In genomic region chr3:128123538-128124368, GRCh38 we compare ENCODE assay signal across 8 cellular contexts. TPM values are rescaled to one million over a fixed set of nuclear protein-coding genes. Genes with fewer than 3 reads are reported as not detected.
DNase-seq lines count a peak whose midpoint lies in the region; ATAC-seq, FAIRE-seq and TF ChIP-seq lines count a peak whose summit lies in the region.

Gene RUVBL1, minus strand, starts transcription at chr3:128123812. Its CDS starts 88 bp downstream, at chr3:128123724.

- 4% methylated on average over 47 of the region's 47 CpGs for WGBS in smooth muscle cell (ENCODE audit: low lambda C conversion rate)

- peaks cover 8% of the 10 kb centered on the region for H3K4me1 ChIP-seq in smooth muscle cell (ENCODE audit: low read depth)

- peak within 1 kb of the TSS; percentile 97 for H3K4me3 ChIP-seq in AG04449 (ENCODE audit: low read depth, low read length)
- H3K4me3 ChIP-seq in WI38 (ENCODE audit: low read depth, low read length) = peak within 1 kb of the TSS; percentile 94
- peak within 1 kb of the TSS; percentile 64 for H3K4me3 ChIP-seq in bronchial epithelial cell (ENCODE audit: low read depth, low read length)
- H3K4me3 ChIP-seq in smooth muscle cell = peak within 1 kb of the TSS; percentile 84

- H3K27me3 ChIP-seq in bronchial epithelial cell (ENCODE audit: control insufficient read depth, insufficient read depth, low read length) = no peaks in the 10 kb centered on the region
- no peaks in the 10 kb centered on the region for H3K27me3 ChIP-seq in smooth muscle cell (ENCODE audit: low read depth)

- no peak for FAIRE-seq in bronchial epithelial cell (lab: Jason Lieb, UNC)

- H3K36me3 ChIP-seq in bronchial epithelial cell (ENCODE audit: control insufficient read depth, insufficient read depth, low read length) = no peaks in the 10 kb centered on the region
- H3K36me3 ChIP-seq in smooth muscle cell (ENCODE audit: low read depth) = no peaks in the 10 kb centered on the region

- POLR2A ChIA-PET in AG04449 (lab: Yijun Ruan, JAX) = interaction anchor here (0.6 to 1.4 kb wide), 4 partner anchors 9 to 47 kb away, joined by 3 to 6 read pairs (median 4); partner anchors contain the start of gene EEFSEC

- DNase-seq in AG04449 (ENCODE audit: low read depth, low spot score) = peak; percentile 77
- DNase-seq in NCI-H2227 treated with DMSO at 0.1 percent for 48 hours (lab: John Stamatoyannopoulos, UW) = peak; percentile 95
- DNase-seq in bronchial epithelial cell (ENCODE audit: low read depth) = peak; percentile 93
- peak; percentile 99 for DNase-seq in iPS-NIHi11 (ENCODE audit: low spot score)
- DNase-seq in smooth muscle cell (lab: John Stamatoyannopoulos, UW; ENCODE audit: unreplicated experiment) = peak; percentile 80

- CTCF ChIA-PET in AG04449 (lab: Yijun Ruan, JAX) = interaction anchor here (0.9 to 23.8 kb wide), 8 partner anchors 10 to 494 kb away, joined by 3 to 246 read pairs (median 4); no protein-coding TSS in a partner anchor

- peak within 1 kb of the TSS; percentile 85 for H2AFZ ChIP-seq in smooth muscle cell (ENCODE audit: low read depth)

- peak within 1 kb of the TSS; percentile 82 for H3K9ac ChIP-seq in smooth muscle cell (ENCODE audit: low read depth)

- TF ChIP-seq CTCF in AG04449 (IDR thresholded peaks at IDR 0.05; ENCODE audit: insufficient read depth, low read length, missing control alignments) = no peak
- no peak for TF ChIP-seq CTCF in WI38 (IDR thresholded peaks at IDR 0.05; ENCODE audit: low read depth, low read length)
- TF ChIP-seq CTCF in bronchial epithelial cell (IDR thresholded peaks at IDR 0.05; ENCODE audit: insufficient read depth, low read length, severe bottlenecking) = no peak
- TF ChIP-seq CTCF in smooth muscle cell (IDR thresholded peaks at IDR 0.05; ENCODE audit: borderline replicate concordance, insufficient read depth, poor library complexity, severe bottlenecking) = no peak

- no peaks in the 10 kb centered on the region for H3K9me3 ChIP-seq in smooth muscle cell (replicated peaks; ENCODE audit: low read depth)

- peak within 1 kb of the TSS; percentile 74 for H3K27ac ChIP-seq in smooth muscle cell (ENCODE audit: low read depth)

- peak within 1 kb of the TSS; percentile 92 for H3K4me2 ChIP-seq in smooth muscle cell

- peaks cover 5% of the 10 kb centered on the region for H3F3A ChIP-seq in smooth muscle cell (ENCODE audit: low read depth)

- H3K79me2 ChIP-seq in smooth muscle cell (ENCODE audit: low read depth) = peaks cover 14% of the 10 kb centered on the region

- no peaks in the 10 kb centered on the region for H4K20me1 ChIP-seq in smooth muscle cell (ENCODE audit: low read depth)

- ATAC-seq in GM18907 (IDR thresholded peaks at IDR 0.05; ENCODE audit: unreplicated experiment) (peak; percentile 98), HG03159 (IDR thresholded peaks at IDR 0.05; ENCODE audit: unreplicated experiment) (peak; percentile 98)

RNA-seq across cellular contexts. Expression of gene RUVBL1, which starts in this region (rescaled TPM):
- total RNA-seq in bronchial epithelial cell (47.6 and 60.8 TPM in 2 replicates), smooth muscle cell (25.5 and 32.9 TPM in 2 replicates)
- polyA plus RNA-seq in smooth muscle cell = 36.9 and 37.1 TPM in 2 replicates

Comparison
In these comparisons a context has a peak if more than half of its experiments do, and no peak if none do; other contexts are left out.
1. Peak in every context shown above with its lines: DNase-seq, ATAC-seq, H3K4me3 ChIP-seq and H3K27ac ChIP-seq.